ENCODE assay signal across 17 cellular contexts in genomic region chr12:113292547-113292946, GRCh38. TPM values are rescaled to one million over a fixed set of nuclear protein-coding genes. Genes with fewer than 3 reads are reported as not detected.
DNase-seq lines count a peak whose midpoint lies in the region; ATAC-seq and TF ChIP-seq lines count a peak whose summit lies in the region.
"Had no signal": no experiment of that assay in that cellular context is flagged by ENCODE, and none has a peak within 500 bp of the region (broad histone marks: within the 10 kb centered on the region; RNA-seq: fewer than 3 reads in every experiment).

No MANE protein-coding gene starts in this region.

- no peak for DNase-seq in activated T-cell treated with anti-CD3 and anti-CD28 coated beads, Interleukin-2, amount 50 U/mL, for 24 hours
- no peak for DNase-seq in activated T-cell treated with anti-CD3 and anti-CD28 coated beads, Interleukin-2, amount 50 U/mL, for 4 hours
- DNase-seq in GM23248 (no peak), left kidney (ENCODE audit: low read depth, low spot score) (peak; percentile 46), mammary epithelial cell (no peak), heart left ventricle (no peak)
- no peak for DNase-seq in NK-92 treated with Interleukin-12 subunit alpha and Interleukin-12 subunit beta, amount 100 ng/mL, for 24 hours (lab: John Stamatoyannopoulos, UW)
- DNase-seq: DMS79 treated with DMSO at 0.1 percent for 48 hours, KBM-7, NCI-H1105 treated with DMSO at 0.1 percent for 48 hours, NCI-H1694, NCI-H2081 treated with DMSO at 0.1 percent for 48 hours, NCI-H748 treated with DMSO at 0.1 percent for 48 hours, OCI-M1, SHP77 had no signal

- no peak overlapping the region for H3K4me3 Mint-ChIP-seq in activated T-cell treated with anti-CD3 and anti-CD28 coated beads, Interleukin-2, amount 50 U/mL, for 24 hours
- no peak overlapping the region for H3K4me3 Mint-ChIP-seq in activated T-cell treated with anti-CD3 and anti-CD28 coated beads, Interleukin-2, amount 50 U/mL, for 4 hours
- H3K4me3 Mint-ChIP-seq in stimulated activated memory B cell treated with anti-CD40 and anti-IgM and Interleukin-4, amounts not matched to agents 10 μg/mL and 1 μg/mL and 100 μg/mL, for 72 hours, result no peak overlapping the region

- peak overlapping the region; percentile 22 for H3K27ac Mint-ChIP-seq in activated T-cell treated with anti-CD3 and anti-CD28 coated beads, Interleukin-2, amount 50 U/mL, for 24 hours
- peak overlapping the region; percentile 34 for H3K27ac Mint-ChIP-seq in stimulated activated memory B cell treated with anti-CD40 and anti-IgM and Interleukin-4, amounts not matched to agents 10 μg/mL and 1 μg/mL and 100 μg/mL, for 72 hours

- peak overlapping the region; percentile 56 for H3K27ac ChIP-seq in GM23248
- no peak overlapping the region for H3K27ac ChIP-seq in mammary epithelial cell (ENCODE audit: insufficient read depth, low read depth, low read length)
- no peak overlapping the region for H3K27ac ChIP-seq in heart left ventricle
- H3K27ac ChIP-seq: BLaER1 treated with 17β-estradiol and CSF1 and Interleukin-3, amounts not matched to agents 10 nM and 100 nM had no signal

- H3K4me1 Mint-ChIP-seq in activated T-cell treated with anti-CD3 and anti-CD28 coated beads, Interleukin-2, amount 50 U/mL, for 24 hours (ENCODE audit: low read depth), result no peaks in the 10 kb centered on the region
- no peaks in the 10 kb centered on the region for H3K4me1 Mint-ChIP-seq in activated T-cell treated with anti-CD3 and anti-CD28 coated beads, Interleukin-2, amount 50 U/mL, for 4 hours (ENCODE audit: low read depth)
- H3K4me1 Mint-ChIP-seq in stimulated activated memory B cell treated with anti-CD40 and anti-IgM and Interleukin-4, amounts not matched to agents 10 μg/mL and 1 μg/mL and 100 μg/mL, for 72 hours, result no peaks in the 10 kb centered on the region

- H3F3A ChIP-seq in GM23248 (ENCODE audit: insufficient read depth), result no peaks in the 10 kb centered on the region; the same call in 1 of the 2 replicates

- H3K4me1 ChIP-seq in GM23248 (ENCODE audit: insufficient read depth), result peaks cover 11% of the 10 kb centered on the region
- H3K4me1 ChIP-seq in mammary epithelial cell (ENCODE audit: insufficient read depth, low read length), result no peaks in the 10 kb centered on the region
- H3K4me1 ChIP-seq in heart left ventricle, result peaks cover 0 to 43% (median 10%) of the 10 kb centered on the region in 12 donors

- H3K36me3 Mint-ChIP-seq in activated T-cell treated with anti-CD3 and anti-CD28 coated beads, Interleukin-2, amount 50 U/mL, for 24 hours (ENCODE audit: low read depth), result peaks cover 79% of the 10 kb centered on the region
- H3K36me3 Mint-ChIP-seq in activated T-cell treated with anti-CD3 and anti-CD28 coated beads, Interleukin-2, amount 50 U/mL, for 4 hours (ENCODE audit: insufficient read depth), result peaks cover 11% of the 10 kb centered on the region
- peaks cover 70% of the 10 kb centered on the region for H3K36me3 Mint-ChIP-seq in stimulated activated memory B cell treated with anti-CD40 and anti-IgM and Interleukin-4, amounts not matched to agents 10 μg/mL and 1 μg/mL and 100 μg/mL, for 72 hours

- H2AFZ ChIP-seq in GM23248 (no peak overlapping the region), mammary epithelial cell (ENCODE audit: low read depth, low read length) (no peak overlapping the region)

- CTCF ChIA-PET in mammary epithelial cell (lab: Charles Lee; ENCODE audit: low non-redundant PET), result no interaction called here

- in situ Hi-C loops in GM23248 (cut with MboI), result no loop called here
- in situ Hi-C loops in mammary epithelial cell (cut with MboI; ENCODE audit: low sequenced_read_pairs in 2 of 2), result no loop called here

- H3K4me3 ChIP-seq in GM23248 (no peak overlapping the region), mammary epithelial cell (replicated peaks in 1 of 3; ENCODE audit: insufficient read depth in 1 of 3, low read depth in 2 of 3, low read length in 3 of 3) (no peak overlapping the region), heart left ventricle (no peak overlapping the region)
- H3K4me3 ChIP-seq: BLaER1 treated with 17β-estradiol and CSF1 and Interleukin-3, amounts not matched to agents 10 nM and 100 nM had no signal

- H3K9me3 ChIP-seq in GM23248 (ENCODE audit: low read depth), result no peaks in the 10 kb centered on the region
- H3K9me3 ChIP-seq in mammary epithelial cell (replicated peaks; ENCODE audit: insufficient read depth, low read length), result no peaks in the 10 kb centered on the region
- H3K9me3 ChIP-seq in heart left ventricle, result no peaks in the 10 kb centered on the region
- H3K9me3 ChIP-seq: BLaER1 treated with 17β-estradiol and CSF1 and Interleukin-3, amounts not matched to agents 10 nM and 100 nM had no signal

- ATAC-seq in activated T-cell treated with anti-CD3 and anti-CD28 coated beads, Interleukin-2, amount 50 U/mL, for 4 hours, result no peak
- ATAC-seq in stimulated activated memory B cell treated with anti-CD40 and anti-IgM and Interleukin-4, amounts not matched to agents 10 μg/mL and 1 μg/mL and 100 μg/mL, for 72 hours, result no peak
- no peak for ATAC-seq in heart left ventricle

- intact Hi-C loops in mammary epithelial cell (cut with micrococcal nuclease) (no loop called here), heart left ventricle (cut with DNase I) (loop anchor here in 2 of 10 donors (10.0 kb wide), 1 partner anchor 98 kb away; no protein-coding TSS in a partner anchor)

- H4K20me1 ChIP-seq in GM23248 (ENCODE audit: insufficient read depth) (no peaks in the 10 kb centered on the region), mammary epithelial cell (ENCODE audit: insufficient read depth, low read length) (no peaks in the 10 kb centered on the region)

- H3K4me2 ChIP-seq in GM23248 (ENCODE audit: unreplicated experiment) (no peak overlapping the region), mammary epithelial cell (ENCODE audit: insufficient read depth, low read depth, low read length) (no peak overlapping the region)
- H3K4me2 ChIP-seq: BLaER1 treated with 17β-estradiol and CSF1 and Interleukin-3, amounts not matched to agents 10 nM and 100 nM had no signal

- peak overlapping the region; percentile 48; the same call in 1 of the 2 replicates for H3K9ac ChIP-seq in GM23248
- no peak overlapping the region for H3K9ac ChIP-seq in mammary epithelial cell (ENCODE audit: insufficient read depth, low read length)
- H3K9ac ChIP-seq: BLaER1 treated with 17β-estradiol and CSF1 and Interleukin-3, amounts not matched to agents 10 nM and 100 nM had no signal

- H3K36me3 ChIP-seq in GM23248 (ENCODE audit: low read depth), result no peaks in the 10 kb centered on the region
- H3K36me3 ChIP-seq in mammary epithelial cell (ENCODE audit: insufficient read depth, low read length), result peaks cover 3% of the 10 kb centered on the region
- peaks cover 2 to 100% (median 97%) of the 10 kb centered on the region in 9 donors for H3K36me3 ChIP-seq in heart left ventricle

- no peaks in the 10 kb centered on the region for H3K9me3 Mint-ChIP-seq in activated T-cell treated with anti-CD3 and anti-CD28 coated beads, Interleukin-2, amount 50 U/mL, for 24 hours
- H3K9me3 Mint-ChIP-seq in activated T-cell treated with anti-CD3 and anti-CD28 coated beads, Interleukin-2, amount 50 U/mL, for 4 hours, result no peaks in the 10 kb centered on the region
- no peaks in the 10 kb centered on the region for H3K9me3 Mint-ChIP-seq in stimulated activated memory B cell treated with anti-CD40 and anti-IgM and Interleukin-4, amounts not matched to agents 10 μg/mL and 1 μg/mL and 100 μg/mL, for 72 hours

- TF ChIP-seq CTCF in mammary epithelial cell (conservative IDR thresholded peaks at IDR 0.05 in 1 of 2, IDR thresholded peaks at IDR 0.05 in 1 of 2; ENCODE audit: extremely low read depth in 1 of 2, insufficient read depth in 1 of 2, low read depth in 1 of 2, low read length in 2 of 2), result no peak
- no peak for TF ChIP-seq CTCF in heart left ventricle (IDR thresholded peaks at IDR 0.05)

- no peaks in the 10 kb centered on the region for H3K9me2 ChIP-seq in GM23248 (ENCODE audit: insufficient read depth)

- H3K27me3 ChIP-seq in GM23248 (replicated peaks; ENCODE audit: insufficient read depth) (no peaks in the 10 kb centered on the region), mammary epithelial cell (ENCODE audit: insufficient read depth, low read length) (no peaks in the 10 kb centered on the region), heart left ventricle (no peaks in the 10 kb centered on the region)

- no peaks in the 10 kb centered on the region for H3K79me2 ChIP-seq in GM23248 (ENCODE audit: insufficient read depth)
- no peaks in the 10 kb centered on the region for H3K79me2 ChIP-seq in mammary epithelial cell (ENCODE audit: insufficient read depth, low read length)

- 69 to 73% methylated on average over 7 of the region's 7 CpGs for WGBS in GM23248 (ENCODE audit: low coverage in 1 of 2, low lambda C conversion rate in 2 of 2, missing lambda C conversion rate in 2 of 2), 2 experiments
- WGBS in mammary epithelial cell (ENCODE audit: low coverage, missing lambda C conversion rate), result 86% methylated on average over 5 of the region's 7 CpGs
- WGBS in heart left ventricle, 4 donors, result 89 to 94% (median 91%) methylated on average over 7 of the region's 7 CpGs

- BruUV-seq in mammary epithelial cell (replicated peaks; lab: Mats Ljungman, UMichigan), result no TSS peak

- dilution Hi-C loops in mammary epithelial cell (cut with HindIII; ENCODE audit: low sequenced_read_pairs), result no loop called here

- no peak for TF ChIP-seq POLR2A in heart left ventricle (IDR thresholded peaks at IDR 0.05)

- H3K27me3 Mint-ChIP-seq in activated T-cell treated with anti-CD3 and anti-CD28 coated beads, Interleukin-2, amount 50 U/mL, for 24 hours, result no peaks in the 10 kb centered on the region
- H3K27me3 Mint-ChIP-seq in activated T-cell treated with anti-CD3 and anti-CD28 coated beads, Interleukin-2, amount 50 U/mL, for 4 hours (ENCODE audit: low read depth), result no peaks in the 10 kb centered on the region
- no peaks in the 10 kb centered on the region for H3K27me3 Mint-ChIP-seq in stimulated activated memory B cell treated with anti-CD40 and anti-IgM and Interleukin-4, amounts not matched to agents 10 μg/mL and 1 μg/mL and 100 μg/mL, for 72 hours

RNA-seq across cellular contexts. Expression of gene SLC8B1, which starts 42.4 kb away (rescaled TPM):
- 10 to 100 TPM; 12.4 to 14.7 (median 13.6) TPM for total RNA-seq in activated T-cell treated with anti-CD3 and anti-CD28 coated beads, Interleukin-2, amount 50 U/mL, for 4 hours
- total RNA-seq in GM23248 (2014; rRNA removed; shearing (Covaris generic)), result 5.8 and 6.6 TPM in 2 replicates
- polyA plus RNA-seq in GM23248 (2016; fragmentation: Nextera tagmentation; extraction: Ambion mirVana) (9.0 and 10.9 TPM in 2 replicates), mammary epithelial cell (9.0 TPM), heart left ventricle (1 to 10 TPM; 8.8 to 8.9 TPM)
- total RNA-seq in mammary epithelial cell (10 to 100 TPM; 11.7 to 16.1 TPM), heart left ventricle (10 to 100 TPM in 8 of 9 donors, 1 to 10 TPM in 1; 9.7 to 33.2 (median 12.3) TPM)
- 48.0 TPM for polyA minus RNA-seq in mammary epithelial cell
